ENCODE assay signal across 1 cellular context in genomic region chr6:34652263-34652662, GRCh38.
A peak's percentile ranks its signal among the peaks of the same experiment; 100 is the strongest.
TF ChIP-seq lines count a peak whose summit lies in the region.

No MANE protein-coding gene starts in this region.

TF ChIP-seq in K562, 482 proteins besides CTCF, POLR2A, EP300 and RAD21 (continued from another document):
- TF ChIP-seq E2F3 (CRISPR knock-in tag; IDR thresholded peaks at IDR 0.05) (no peak), ETV6 (IDR thresholded peaks at IDR 0.05; ENCODE audit: borderline replicate concordance in 1 of 2, low read depth in 2 of 2, low read length in 1 of 2) (no peak), ETV6 (CRISPR knock-in tag; IDR thresholded peaks at IDR 0.05; ENCODE audit: borderline replicate concordance) (no peak), PTRF (tag; IDR thresholded peaks at IDR 0.05) (no peak), SNAPC5 (CRISPR knock-in tag; IDR thresholded peaks at IDR 0.05) (no peak), PTTG1 (tag; IDR thresholded peaks at IDR 0.05; ENCODE audit: low read depth) (no peak), NR0B1 (IDR thresholded peaks at IDR 0.05; ENCODE audit: partially characterized antibody) (no peak), NFE2 (IDR thresholded peaks at IDR 0.05; ENCODE audit: low read depth) (0 out of 2 replicates have a peak, but pooled peaks have one; percentile 43), PRDM10 (IDR thresholded peaks at IDR 0.05; ENCODE audit: partially characterized antibody) (peak; percentile 48), MAFK (IDR thresholded peaks at IDR 0.05; ENCODE audit: low read length) (no peak), ATF3 (IDR thresholded peaks at IDR 0.05) (0 out of 2 replicates have a peak, but pooled peaks have one; percentile 16), ATF3 (CRISPR knock-in tag; conservative IDR thresholded peaks at IDR 0.05) (no peak), ATF1 (CRISPR knock-in tag; IDR thresholded peaks at IDR 0.05) (no peak), ATF1 (tag; IDR thresholded peaks at IDR 0.05) (no peak), MEIS2 (IDR thresholded peaks at IDR 0.05; ENCODE audit: partially characterized antibody) (no peak), HEY1 (CRISPR knock-in tag; IDR thresholded peaks at IDR 0.05; ENCODE audit: borderline replicate concordance) (no peak), PHB2 (IDR thresholded peaks at IDR 0.05; ENCODE audit: low read depth) (no peak), MYNN (IDR thresholded peaks at IDR 0.05) (no peak), MYNN (CRISPR knock-in tag; IDR thresholded peaks at IDR 0.05) (no peak), CBFA2T2 (conservative IDR thresholded peaks at IDR 0.05) (no peak), JUND (IDR thresholded peaks at IDR 0.05; ENCODE audit: borderline replicate concordance, low read depth, low read length) (0 out of 2 replicates have a peak, but pooled peaks have one; percentile 8), JUND (tag; IDR thresholded peaks at IDR 0.05; ENCODE audit: borderline replicate concordance, low read depth, low read length) (no peak), ZFPM2 (CRISPR knock-in tag; IDR thresholded peaks at IDR 0.05) (no peak), ZNF449 (CRISPR knock-in tag; IDR thresholded peaks at IDR 0.05) (no peak), RAD51 (IDR thresholded peaks at IDR 0.05; ENCODE audit: borderline replicate concordance, low read depth) (no peak), POLR3G (IDR thresholded peaks at IDR 0.05; ENCODE audit: extremely low read depth, insufficient read length, insufficient replicate concordance) (no peak), MBD1 (CRISPR knock-in tag; IDR thresholded peaks at IDR 0.05) (no peak), ZNF146 (CRISPR knock-in tag; IDR thresholded peaks at IDR 0.05; ENCODE audit: unreplicated experiment) (no peak), NCOA4 (IDR thresholded peaks at IDR 0.05; ENCODE audit: partially characterized antibody) (no peak), KLF1 (tag; IDR thresholded peaks at IDR 0.05) (no peak), MAFG (tag; conservative IDR thresholded peaks at IDR 0.05) (no peak), ELF1 (tag; IDR thresholded peaks at IDR 0.05) (no peak), DMBX1 (CRISPR knock-in tag; IDR thresholded peaks at IDR 0.05; ENCODE audit: borderline replicate concordance) (no peak), HMGN3 (IDR thresholded peaks at IDR 0.05; ENCODE audit: borderline replicate concordance, extremely low read depth, insufficient read length, low read depth, low read length) (no peak), POLR2G (IDR thresholded peaks at IDR 0.05; ENCODE audit: low read depth, low read length) (no peak)
